18 cellular contexts compared by ENCODE assay signal in the genomic region with DNA sequence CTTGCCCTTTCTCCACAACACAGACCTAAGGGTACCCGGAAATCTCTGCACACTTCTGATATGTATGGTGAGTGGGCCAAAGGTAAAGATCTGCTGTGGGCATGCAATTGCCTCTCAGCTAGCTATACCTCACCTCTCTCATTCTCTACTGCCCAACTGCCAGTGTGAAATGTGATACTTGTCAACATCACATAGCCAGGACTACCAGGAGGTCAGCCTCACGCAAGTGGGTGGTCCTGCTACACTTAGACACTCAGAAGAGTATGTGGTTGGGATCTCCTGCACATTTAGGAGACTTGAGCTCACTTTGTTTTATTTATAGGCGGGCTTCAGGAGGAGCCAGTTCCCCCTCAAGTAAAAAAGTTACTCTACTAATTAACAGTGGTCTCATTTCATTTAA.
A peak's percentile ranks its signal among the peaks of the same experiment; 100 is the strongest.
DNase-seq lines count a peak whose midpoint lies in the region; ATAC-seq and TF ChIP-seq lines count a peak whose summit lies in the region.
"Had no signal": no experiment of that assay in that cellular context is flagged by ENCODE, and none has a peak within 500 bp of the region (broad histone marks: within the 10 kb centered on the region; RNA-seq: fewer than 3 reads in every experiment).

No MANE protein-coding gene starts in this region.

- H2AFZ ChIP-seq in PC-9: no peak overlapping the region
- H2AFZ ChIP-seq: GM23248 had no signal

- no peak overlapping the region for H3K4me2 ChIP-seq in PC-9

- H3K9me3 ChIP-seq in A673 (ENCODE audit: low read depth, low read length, poor library complexity, severe bottlenecking) (no peaks in the 10 kb centered on the region), SJCRH30 (replicated peaks) (no peaks in the 10 kb centered on the region), PC-9 (ENCODE audit: insufficient read depth, low read depth) (no peaks in the 10 kb centered on the region)

- H3K27me3 Mint-ChIP-seq in glutamatergic neuron (ENCODE audit: unreplicated experiment): peaks cover 2% of the 10 kb centered on the region
- H3K27me3 Mint-ChIP-seq in activated T-cell treated with anti-CD3 and anti-CD28 coated beads, Interleukin-2, amount 50 U/mL, for 72 hours (ENCODE audit: low read depth): peaks cover 6% of the 10 kb centered on the region

- H3K9me2 ChIP-seq in PC-9 (ENCODE audit: insufficient read depth): no peaks in the 10 kb centered on the region; the same call in 1 of the 2 replicates

- H3K4me3 ChIP-seq in A673 (ENCODE audit: low read depth, low read length, poor library complexity, severe bottlenecking) (no peak overlapping the region), H7 (ENCODE audit: insufficient read depth, low read depth, low read length) (no peak overlapping the region), SJCRH30 (no peak overlapping the region), PC-9 (no peak overlapping the region)
- H3K4me3 ChIP-seq: GM23248 had no signal

- H3K9me3 Mint-ChIP-seq in glutamatergic neuron (ENCODE audit: unreplicated experiment): peaks cover 5% of the 10 kb centered on the region
- peaks cover 0 to 2% of the 10 kb centered on the region in 2 donors for H3K9me3 Mint-ChIP-seq in activated T-cell treated with anti-CD3 and anti-CD28 coated beads, Interleukin-2, amount 50 U/mL, for 72 hours

- peaks cover 49% of the 10 kb centered on the region for H3K4me1 Mint-ChIP-seq in glutamatergic neuron (ENCODE audit: low read depth, unreplicated experiment)
- no peaks in the 10 kb centered on the region for H3K4me1 Mint-ChIP-seq in activated T-cell treated with anti-CD3 and anti-CD28 coated beads, Interleukin-2, amount 50 U/mL, for 72 hours (ENCODE audit: low read depth)
- H3K4me1 Mint-ChIP-seq: CD4-positive, alpha-beta memory T cell had no signal

- ATAC-seq in HG03442 (IDR thresholded peaks at IDR 0.05; ENCODE audit: unreplicated experiment): no peak
- ATAC-seq in activated T-cell treated with anti-CD3 and anti-CD28 coated beads, Interleukin-2, amount 50 U/mL, for 72 hours (replicated peaks in 1 of 2): no peak

- H3K36me3 ChIP-seq in A673 (ENCODE audit: insufficient read depth, low read length, poor library complexity, severe bottlenecking) (no peaks in the 10 kb centered on the region), H7 (replicated peaks; ENCODE audit: control insufficient read depth, insufficient read depth, low read length) (no peaks in the 10 kb centered on the region), SJCRH30 (no peaks in the 10 kb centered on the region), PC-9 (ENCODE audit: low read depth) (no peaks in the 10 kb centered on the region)

- H4K20me1 ChIP-seq in PC-9 (ENCODE audit: insufficient read depth): no peaks in the 10 kb centered on the region

- no peaks in the 10 kb centered on the region for H3F3A ChIP-seq in PC-9 (ENCODE audit: insufficient read depth, low read depth)

- peaks cover 43% of the 10 kb centered on the region for H3K4me1 ChIP-seq in A673 (ENCODE audit: insufficient read depth, low read length, poor library complexity, severe bottlenecking)
- peaks cover 9% of the 10 kb centered on the region; the same call in 1 of the 2 replicates for H3K4me1 ChIP-seq in SJCRH30
- H3K4me1 ChIP-seq in PC-9 (replicated peaks; ENCODE audit: insufficient read depth): no peaks in the 10 kb centered on the region

- BruUV-seq in A673 (replicated peaks; lab: Mats Ljungman, UMichigan) (no TSS peak), PC-9 (replicated peaks; lab: Mats Ljungman, UMichigan) (no TSS peak)

- DNase-seq in A673 (ENCODE audit: low spot score): no peak
- DNase-seq in H7: peak; percentile 8
- DNase-seq in SJCRH30: peak; percentile 65 to 74
- peak; percentile 50 for DNase-seq in left kidney (ENCODE audit: low read depth, low spot score)
- DNase-seq in glutamatergic neuron: no peak
- no peak for DNase-seq in activated T-cell treated with anti-CD3 and anti-CD28 coated beads, Interleukin-2, amount 50 U/mL, for 72 hours
- DNase-seq in PC-9: no peak
- DNase-seq: ACHN; C1 segment of cervical spinal cord; Calu3; CD4-positive, alpha-beta memory T cell; COR-L47; DMS53; DMS79 treated with DMSO at 0.1 percent for 48 hours; GM23248; HCEC 1CT had no signal

- POLR2A ChIA-PET in A673 (lab: Charles Lee; ENCODE audit: low non-redundant PET): no interaction called here
- POLR2A ChIA-PET in PC-9 (lab: Charles Lee; ENCODE audit: unreplicated experiment): interaction anchor here (0.6 kb wide), 1 partner anchor 471 kb away, joined by 5 read pairs; no protein-coding TSS in a partner anchor

- no peaks in the 10 kb centered on the region for H3K79me2 ChIP-seq in PC-9 (ENCODE audit: low read depth)

- no peak overlapping the region for H3K27ac Mint-ChIP-seq in glutamatergic neuron (ENCODE audit: unreplicated experiment)
- H3K27ac Mint-ChIP-seq in activated T-cell treated with anti-CD3 and anti-CD28 coated beads, Interleukin-2, amount 50 U/mL, for 72 hours: no peak overlapping the region
- H3K27ac Mint-ChIP-seq: CD4-positive, alpha-beta memory T cell had no signal

- TF ChIP-seq CTCF in A673 (conservative IDR thresholded peaks at IDR 0.05; ENCODE audit: low read depth, low read length) (no peak), glutamatergic neuron (IDR thresholded peaks at IDR 0.05; ENCODE audit: partially characterized antibody, unreplicated experiment) (no peak), PC-9 (conservative IDR thresholded peaks at IDR 0.05) (no peak)

- peak overlapping the region; percentile 11 for H3K27ac ChIP-seq in A673 (ENCODE audit: low read depth, low read length, poor library complexity, severe bottlenecking)
- H3K27ac ChIP-seq in SJCRH30: no peak overlapping the region; the same call in 1 of the 2 replicates
- H3K27ac ChIP-seq in PC-9: no peak overlapping the region
- H3K27ac ChIP-seq: 22Rv1, GM23248 had no signal

- no peaks in the 10 kb centered on the region for H3K36me3 Mint-ChIP-seq in glutamatergic neuron (ENCODE audit: unreplicated experiment)
- H3K36me3 Mint-ChIP-seq in activated T-cell treated with anti-CD3 and anti-CD28 coated beads, Interleukin-2, amount 50 U/mL, for 72 hours (ENCODE audit: insufficient read depth in 2 of 2): no peaks in the 10 kb centered on the region
- H3K36me3 Mint-ChIP-seq: CD4-positive, alpha-beta memory T cell had no signal

- CTCF ChIA-PET in A673 (lab: Charles Lee) (no interaction called here), PC-9 (lab: Charles Lee) (no interaction called here)

- H3K27me3 ChIP-seq in A673 (replicated peaks; ENCODE audit: insufficient read depth, low read depth, low read length, poor library complexity) (no peaks in the 10 kb centered on the region), H7 (ENCODE audit: control insufficient read depth, insufficient read depth, low read length) (no peaks in the 10 kb centered on the region), SJCRH30 (no peaks in the 10 kb centered on the region), PC-9 (ENCODE audit: insufficient read depth, low read depth) (no peaks in the 10 kb centered on the region)

- intact Hi-C loops in A673 (cut with micrococcal nuclease; ENCODE audit: unreplicated experiment) (no loop called here), PC-9 (cut with micrococcal nuclease; ENCODE audit: unreplicated experiment) (no loop called here)

- no peak overlapping the region for H3K4me3 Mint-ChIP-seq in glutamatergic neuron (ENCODE audit: unreplicated experiment)
- no peak overlapping the region for H3K4me3 Mint-ChIP-seq in activated T-cell treated with anti-CD3 and anti-CD28 coated beads, Interleukin-2, amount 50 U/mL, for 72 hours
- H3K4me3 Mint-ChIP-seq: CD4-positive, alpha-beta memory T cell had no signal

Comparison
In these comparisons a context has a peak if more than half of its experiments do, and no peak if none do; other contexts are left out.
1. DNase-seq: peak in H7 (single experiment), SJCRH30 (2 of 2) and left kidney (single experiment); none in A673 (single experiment), glutamatergic neuron (single experiment), activated T-cell treated with anti-CD3 and anti-CD28 coated beads, Interleukin-2, amount 50 U/mL, for 72 hours (0 of 2) and PC-9 (0 of 2).